8 cellular contexts compared by ENCODE assay signal in genomic region chr20:63554361-63555278, GRCh38. TPM values are rescaled to one million over a fixed set of nuclear protein-coding genes. Genes with fewer than 3 reads are reported as not detected.
A peak's percentile ranks its signal among the peaks of the same experiment; 100 is the strongest.
DNase-seq lines count a peak whose midpoint lies in the region; ATAC-seq and TF ChIP-seq lines count a peak whose summit lies in the region.

No MANE protein-coding gene starts in this region.

- H3K27me3 Mint-ChIP-seq in CD14-positive monocyte (ENCODE audit: low read depth in 3 of 3), result peaks cover 45 to 81% (median 64%) of the 10 kb centered on the region in 3 donors
- no peaks in the 10 kb centered on the region for H3K27me3 Mint-ChIP-seq in brain
- peaks cover 0 to 4% (median 0%) of the 10 kb centered on the region in 5 donors for H3K27me3 Mint-ChIP-seq in naive thymus-derived CD8-positive, alpha-beta T cell

- H3K4me1 Mint-ChIP-seq in CD14-positive monocyte (peaks cover 10% of the 10 kb centered on the region), brain (peaks cover 13% of the 10 kb centered on the region)
- peaks cover 11 to 28% (median 24%) of the 10 kb centered on the region in 4 donors for H3K4me1 Mint-ChIP-seq in naive thymus-derived CD8-positive, alpha-beta T cell

- ATAC-seq in HG02763 (IDR thresholded peaks at IDR 0.05; ENCODE audit: unreplicated experiment) (peak; percentile 2), HG02642 (IDR thresholded peaks at IDR 0.05; ENCODE audit: poor library complexity, unreplicated experiment) (no peak)
- peak; percentile 4 to 5 for ATAC-seq in naive thymus-derived CD8-positive, alpha-beta T cell

- TF ChIP-seq CTCF in CD14-positive monocyte (IDR thresholded peaks at IDR 0.05) (no peak), brain (conservative IDR thresholded peaks at IDR 0.05) (no peak)

- DNase-seq in CD14-positive monocyte (ENCODE audit: low spot score) (no peak), DMS153 treated with DMSO at 0.1 percent for 48 hours (lab: John Stamatoyannopoulos, UW; ENCODE audit: unreplicated experiment) (no peak), glomerular visceral epithelial cell (ENCODE audit: extremely low spot score) (no peak), cortex of kidney (lab: John Stamatoyannopoulos, UW) (no peak)
- DNase-seq in naive thymus-derived CD8-positive, alpha-beta T cell, result peak in 1 of 10 donors; percentile 42

- peaks cover 4 to 16% (median 6%) of the 10 kb centered on the region in 7 donors for H3K9me3 Mint-ChIP-seq in CD14-positive monocyte
- peaks cover 0 to 2% (median 0%) of the 10 kb centered on the region in 5 experiments for H3K9me3 Mint-ChIP-seq in brain
- H3K9me3 Mint-ChIP-seq in naive thymus-derived CD8-positive, alpha-beta T cell, result no peaks in the 10 kb centered on the region

- intact Hi-C loops in CD14-positive monocyte (cut with micrococcal nuclease), result no loop called here

- POLR2A ChIA-PET in naive thymus-derived CD8-positive, alpha-beta T cell (lab: Charles Lee), result interaction anchor here (0.6 to 4.1 kb wide), 9 partner anchors 12 to 226 kb away, joined by 3 to 37 read pairs (median 4); partner anchors contain the start of gene PPDPF

- H3K36me3 Mint-ChIP-seq in CD14-positive monocyte (peaks cover 8 to 12% of the 10 kb centered on the region in 2 donors), brain (no peaks in the 10 kb centered on the region)
- peaks cover 0 to 2% (median 1%) of the 10 kb centered on the region in 3 donors for H3K36me3 Mint-ChIP-seq in naive thymus-derived CD8-positive, alpha-beta T cell

- H3K4me3 Mint-ChIP-seq in CD14-positive monocyte (peak overlapping the region; percentile 37 to 62), brain (peak overlapping the region; percentile 60 to 77 (median 71))
- peak overlapping the region; percentile 67 to 84 (median 76) for H3K4me3 Mint-ChIP-seq in naive thymus-derived CD8-positive, alpha-beta T cell

- H3K27ac Mint-ChIP-seq in CD14-positive monocyte (peak overlapping the region in 1 of 7 donors; percentile 31), brain (no peak overlapping the region)
- peak overlapping the region in 6 of 10 donors; percentile 25 to 90 (median 86) for H3K27ac Mint-ChIP-seq in naive thymus-derived CD8-positive, alpha-beta T cell

RNA-seq across cellular contexts. Expression of gene FNDC11, which starts 0.7 kb away (rescaled TPM):
- polyA plus RNA-seq in CD14-positive monocyte, result not detected
- polyA plus RNA-seq in brain (ENCODE audit: insufficient read depth, low read depth, low replicate concordance), result 8.0 TPM
- under 1 TPM; 0.13 to 0.36 TPM for total RNA-seq in naive thymus-derived CD8-positive, alpha-beta T cell
- polyA plus RNA-seq in naive thymus-derived CD8-positive, alpha-beta T cell, result under 1 TPM in 1 of 3 donors, not detected in 2; 0.25 TPM

RNA-seq across cellular contexts. Expression of gene SRMS, which starts 7.1 kb away (rescaled TPM):
- polyA plus RNA-seq in CD14-positive monocyte (not detected), brain (ENCODE audit: insufficient read depth, low read depth, low replicate concordance) (not detected)
- total RNA-seq in naive thymus-derived CD8-positive, alpha-beta T cell, result not detected
- not detected for polyA plus RNA-seq in naive thymus-derived CD8-positive, alpha-beta T cell

RNA-seq across cellular contexts. Expression of gene PTK6, which starts 17.4 kb away (rescaled TPM):
- polyA plus RNA-seq in CD14-positive monocyte, result 1 to 10 TPM in 1 of 2 donors, under 1 TPM in 1; 0.66 to 1.5 TPM
- polyA plus RNA-seq in brain (ENCODE audit: insufficient read depth, low read depth, low replicate concordance), result 0.93 TPM
- total RNA-seq in naive thymus-derived CD8-positive, alpha-beta T cell, result under 1 TPM; 0.16 to 0.29 TPM
- polyA plus RNA-seq in naive thymus-derived CD8-positive, alpha-beta T cell, result under 1 TPM; 0.09 to 0.44 (median 0.15) TPM

RNA-seq across cellular contexts. Expression of gene HELZ2, which starts 19.4 kb away (rescaled TPM):
- polyA plus RNA-seq in CD14-positive monocyte, result 1 to 10 TPM; 3.0 to 3.3 TPM
- 36.2 TPM for polyA plus RNA-seq in brain (ENCODE audit: insufficient read depth, low read depth, low replicate concordance)
- 10 to 100 TPM; 22.7 to 24.4 TPM for total RNA-seq in naive thymus-derived CD8-positive, alpha-beta T cell
- polyA plus RNA-seq in naive thymus-derived CD8-positive, alpha-beta T cell, result 1 to 10 TPM; 3.1 to 4.6 (median 4.1) TPM

RNA-seq across cellular contexts. Expression of gene PPDPF, which starts 34.1 kb away (rescaled TPM):
- polyA plus RNA-seq in CD14-positive monocyte (10 to 100 TPM; 13.4 to 26.1 TPM), brain (ENCODE audit: insufficient read depth, low read depth, low replicate concordance) (1,213 TPM)
- total RNA-seq in naive thymus-derived CD8-positive, alpha-beta T cell, result 100 to 1,000 TPM; 225 to 229 TPM
- 10 to 100 TPM; 47.4 to 93.1 (median 78.1) TPM for polyA plus RNA-seq in naive thymus-derived CD8-positive, alpha-beta T cell

Comparison
In these comparisons a context has a peak if more than half of its experiments do, and no peak if none do; other contexts are left out.
1. H3K27ac Mint-ChIP-seq: peak in naive thymus-derived CD8-positive, alpha-beta T cell (6 of 10); none in brain (0 of 5).
2. Peak in every context shown above with its lines, with median percentiles within 50 percentile points of each other: H3K4me3 Mint-ChIP-seq.